Comparison of ENCODE assay signal across 22 cellular contexts in genomic region chr5:138024117-138024516, GRCh38. TPM values are rescaled to one million over a fixed set of nuclear protein-coding genes. Genes with fewer than 3 reads are reported as not detected.
A peak's percentile ranks its signal among the peaks of the same experiment; 100 is the strongest.
DNase-seq lines count a peak whose midpoint lies in the region; ATAC-seq and TF ChIP-seq lines count a peak whose summit lies in the region.
"Had no signal": no experiment of that assay in that cellular context is flagged by ENCODE, and none has a peak within 500 bp of the region (broad histone marks: within the 10 kb centered on the region; RNA-seq: fewer than 3 reads in every experiment).

No MANE protein-coding gene starts in this region.

- H3K9me3 ChIP-seq in CD8-positive, alpha-beta T cell (ENCODE audit: low read length) = no peaks in the 10 kb centered on the region
- H3K9me3 ChIP-seq: body of pancreas, esophagus muscularis mucosa, suprapubic skin had no signal

- H3K9me3 Mint-ChIP-seq in CD8-positive, alpha-beta T cell = no peaks in the 10 kb centered on the region
- H3K9me3 Mint-ChIP-seq in effector memory CD8-positive, alpha-beta T cell = no peaks in the 10 kb centered on the region
- peaks cover 7% of the 10 kb centered on the region for H3K9me3 Mint-ChIP-seq in osteocyte (ENCODE audit: unreplicated experiment)

- CTCF ChIA-PET in CD8-positive, alpha-beta T cell (lab: Charles Lee) = interaction anchor here (1.0 to 1.2 kb wide), 2 partner anchors 11 to 53 kb away, joined by 3 to 4 read pairs; no protein-coding TSS in a partner anchor

- H3K4me3 ChIP-seq in CD8-positive, alpha-beta T cell (ENCODE audit: low read depth, low read length) = no peak overlapping the region
- H3K4me3 ChIP-seq: body of pancreas, dorsolateral prefrontal cortex, esophagus muscularis mucosa, neural progenitor cell, PC-9, suprapubic skin had no signal

- peak overlapping the region; percentile 25 for H3K27ac Mint-ChIP-seq in CD8-positive, alpha-beta T cell
- peak overlapping the region; percentile 8 to 67 for H3K27ac Mint-ChIP-seq in effector memory CD8-positive, alpha-beta T cell
- H3K27ac Mint-ChIP-seq in osteocyte (ENCODE audit: unreplicated experiment) = peak overlapping the region; percentile 29
- H3K27ac Mint-ChIP-seq: neural progenitor cell had no signal

- no peak for DNase-seq in CD8-positive, alpha-beta T cell
- peak; percentile 8 for DNase-seq in GM03348 (ENCODE audit: low spot score)
- DNase-seq in effector memory CD8-positive, alpha-beta T cell = no peak
- DNase-seq in osteocyte (ENCODE audit: extremely low spot score, unreplicated experiment) = no peak
- no peak for DNase-seq in H4 (ENCODE audit: low spot score)
- DNase-seq: activated CD4-positive, alpha-beta T cell treated with anti-CD3 and anti-CD28 coated beads for 4 hours; activated naive CD4-positive, alpha-beta T cell treated with anti-CD3 and anti-CD28 coated beads, Interleukin-2, amount 50 U/mL, for 16 hours; body of pancreas; DMS53; dorsolateral prefrontal cortex; head of caudate nucleus; KBM-7; mesendoderm; NCI-H1105 treated with DMSO at 0.1 percent for 48 hours; NCI-H2171; PC-9 had no signal

- H3K4me3 Mint-ChIP-seq in CD8-positive, alpha-beta T cell = peak overlapping the region; percentile 23
- peak overlapping the region; percentile 22 to 67 for H3K4me3 Mint-ChIP-seq in effector memory CD8-positive, alpha-beta T cell
- H3K4me3 Mint-ChIP-seq in osteocyte (ENCODE audit: unreplicated experiment) = no peak overlapping the region
- H3K4me3 Mint-ChIP-seq: neural progenitor cell had no signal

- H3K27me3 ChIP-seq in CD8-positive, alpha-beta T cell (ENCODE audit: insufficient read depth, low read length) = no peaks in the 10 kb centered on the region
- H3K27me3 ChIP-seq: body of pancreas, dorsolateral prefrontal cortex, esophagus muscularis mucosa, neural progenitor cell, suprapubic skin had no signal

- H3K4me1 Mint-ChIP-seq in CD8-positive, alpha-beta T cell (ENCODE audit: low read depth) = peaks cover 78% of the 10 kb centered on the region
- H3K4me1 Mint-ChIP-seq in effector memory CD8-positive, alpha-beta T cell (ENCODE audit: low read depth in 2 of 2) = peaks cover 45 to 63% of the 10 kb centered on the region in 2 donors
- peaks cover 15% of the 10 kb centered on the region for H3K4me1 Mint-ChIP-seq in osteocyte (ENCODE audit: unreplicated experiment)

- intact Hi-C loops in CD8-positive, alpha-beta T cell (cut with DNase I, micrococcal nuclease) = no loop called here

- H3K4me1 ChIP-seq in CD8-positive, alpha-beta T cell (ENCODE audit: insufficient read depth, low read length) = peaks cover 62% of the 10 kb centered on the region
- H3K4me1 ChIP-seq: neural progenitor cell had no signal

- H3K27me3 Mint-ChIP-seq in CD8-positive, alpha-beta T cell (ENCODE audit: low read depth) = no peaks in the 10 kb centered on the region
- no peaks in the 10 kb centered on the region for H3K27me3 Mint-ChIP-seq in effector memory CD8-positive, alpha-beta T cell
- H3K27me3 Mint-ChIP-seq in osteocyte (ENCODE audit: unreplicated experiment) = no peaks in the 10 kb centered on the region

- H3K36me3 ChIP-seq in CD8-positive, alpha-beta T cell (ENCODE audit: insufficient read depth, low read length) = peaks cover 3% of the 10 kb centered on the region
- H3K36me3 ChIP-seq: neural progenitor cell had no signal

- peaks cover 30% of the 10 kb centered on the region for H3K36me3 Mint-ChIP-seq in CD8-positive, alpha-beta T cell
- H3K36me3 Mint-ChIP-seq in effector memory CD8-positive, alpha-beta T cell (ENCODE audit: insufficient read depth) = peaks cover 24% of the 10 kb centered on the region
- peaks cover 7% of the 10 kb centered on the region for H3K36me3 Mint-ChIP-seq in osteocyte (ENCODE audit: unreplicated experiment)

- no peak for TF ChIP-seq CTCF in CD8-positive, alpha-beta T cell (IDR thresholded peaks at IDR 0.05)
- TF ChIP-seq CTCF in osteocyte (IDR thresholded peaks at IDR 0.05) = no peak

- no peak overlapping the region for H3K27ac ChIP-seq in CD8-positive, alpha-beta T cell (ENCODE audit: low read depth, low read length)
- H3K27ac ChIP-seq: body of pancreas, C4-2B, neural progenitor cell, PC-9, suprapubic skin had no signal

- POLR2A ChIA-PET in CD8-positive, alpha-beta T cell (lab: Charles Lee) = no interaction called here

- ATAC-seq in CD8-positive, alpha-beta T cell = no peak
- ATAC-seq in effector memory CD8-positive, alpha-beta T cell (replicated peaks) = no peak
- no peak for ATAC-seq in GM21576 (IDR thresholded peaks at IDR 0.05; ENCODE audit: unreplicated experiment)
- ATAC-seq in HG03342 (IDR thresholded peaks at IDR 0.05; ENCODE audit: unreplicated experiment) = no peak
- ATAC-seq: body of pancreas had no signal

RNA-seq across cellular contexts. Expression of gene FAM13B, which starts 8.8 kb away (rescaled TPM):
- total RNA-seq in CD8-positive, alpha-beta T cell = 10 to 100 TPM; 49.9 to 53.6 TPM
- total RNA-seq in osteocyte = 42.7 and 44.4 TPM in 2 replicates
- 7.7 and 11.3 TPM in 2 replicates for total RNA-seq in H4 (2014; rRNA removed; shearing (Covaris generic))

RNA-seq across cellular contexts. Expression of gene WNT8A, which starts 59.7 kb away (rescaled TPM):
- not detected for total RNA-seq in CD8-positive, alpha-beta T cell
- total RNA-seq in osteocyte = not detected in 2 replicates
- not detected in 2 replicates for total RNA-seq in H4 (2014; rRNA removed; shearing (Covaris generic))
- total RNA-seq: body of pancreas, esophagus muscularis mucosa, PC-9, suprapubic skin had no signal
